ENCODE assay signal across 28 cellular contexts in the genomic region with DNA sequence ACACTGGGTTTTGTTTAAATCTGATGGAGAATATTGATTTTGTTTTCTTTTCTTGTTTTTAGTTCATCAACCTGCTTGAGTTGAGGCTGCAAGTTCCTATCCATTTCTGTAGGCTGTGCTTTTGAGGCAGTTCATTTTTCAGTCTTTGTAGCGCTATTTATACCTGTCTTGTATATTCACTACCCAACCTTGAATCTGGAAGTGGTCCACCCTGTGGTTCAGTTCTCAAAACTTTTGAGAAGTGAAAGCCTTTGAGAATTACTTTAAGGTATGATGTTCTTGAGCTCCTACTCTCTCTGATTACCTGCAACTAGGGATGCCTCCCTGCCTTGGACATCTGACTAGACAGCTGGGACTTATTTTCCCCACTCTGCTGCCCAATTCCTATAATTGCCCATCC. TPM values are rescaled to one million over a fixed set of nuclear protein-coding genes. Genes with fewer than 3 reads are reported as not detected.
A peak's percentile ranks its signal among the peaks of the same experiment; 100 is the strongest.
DNase-seq lines count a peak whose midpoint lies in the region; ATAC-seq and TF ChIP-seq lines count a peak whose summit lies in the region.
"Had no signal": no experiment of that assay in that cellular context is flagged by ENCODE, and none has a peak within 500 bp of the region (broad histone marks: within the 10 kb centered on the region; RNA-seq: fewer than 3 reads in every experiment).

No MANE protein-coding gene starts in this region.

- H3K4me3 ChIP-seq in GM12864 (ENCODE audit: low read depth, low read length) = no peak overlapping the region
- no peak overlapping the region for H3K4me3 ChIP-seq in gastroesophageal sphincter
- H3K4me3 ChIP-seq in mammary epithelial cell (replicated peaks in 1 of 3; ENCODE audit: insufficient read depth in 1 of 3, low read depth in 2 of 3, low read length in 3 of 3) = no peak overlapping the region
- H3K4me3 ChIP-seq: MG63, sigmoid colon, SJSA1, suprapubic skin, upper lobe of right lung had no signal

- DNase-seq in GM12864 (ENCODE audit: low read depth) (peak; percentile 29), mammary epithelial cell (no peak), NK-92 (lab: John Stamatoyannopoulos, UW; ENCODE audit: unreplicated experiment) (no peak), SKM-1 treated with dmso at 0.1 percent for 144 hours (lab: John Stamatoyannopoulos, UW; ENCODE audit: unreplicated experiment) (no peak)
- DNase-seq: activated CD4-positive, alpha-beta T cell treated with anti-CD3 and anti-CD28 coated beads, Interleukin-2, amount 50 U/mL, for 4 hours; activated naive CD4-positive, alpha-beta T cell treated with anti-CD3 and anti-CD28 coated beads, Interleukin-2, amount 10 ng/mL, durations not matched to agents 7 days and 5 days; brain microvascular endothelial cell; DMS 273 treated with DMSO at 0.1 percent for 48 hours; HCEC 1CT; KG1; kidney; MG63; naive thymus-derived CD4-positive, alpha-beta T cell; NCI-H2029; NCI-H345; sigmoid colon; stimulated activated CD4-positive, alpha-beta T cell treated with anti-CD3 and anti-CD28 coated beads, Interleukin-4, amount 100 ng/mL, for 4 hours; upper lobe of right lung had no signal

- ATAC-seq in GM19324 (IDR thresholded peaks at IDR 0.05; ENCODE audit: low FRiP score, unreplicated experiment) (peak; percentile 44), HG02678 (IDR thresholded peaks at IDR 0.05; ENCODE audit: unreplicated experiment) (peak; percentile 63), HG03520 (IDR thresholded peaks at IDR 0.05; ENCODE audit: unreplicated experiment) (peak; percentile 63), gastroesophageal sphincter (no peak)
- ATAC-seq: naive thymus-derived CD4-positive, alpha-beta T cell; stimulated activated memory B cell treated with anti-CD40 and anti-IgM and Interleukin-4, amounts not matched to agents 10 μg/mL and 1 μg/mL and 100 μg/mL, for 72 hours; upper lobe of right lung had no signal

- in situ Hi-C loops in mammary epithelial cell (cut with MboI; ENCODE audit: low sequenced_read_pairs in 2 of 2) = no loop called here

- H3K4me1 ChIP-seq in gastroesophageal sphincter (peaks cover 13 to 21% (median 15%) of the 10 kb centered on the region in 3 donors), mammary epithelial cell (ENCODE audit: insufficient read depth, low read length) (no peaks in the 10 kb centered on the region)
- H3K4me1 ChIP-seq: SJSA1, upper lobe of right lung had no signal

- TF ChIP-seq CTCF in GM12864 (IDR thresholded peaks at IDR 0.05; ENCODE audit: low read depth, low read length, missing control alignments) (no peak), gastroesophageal sphincter (IDR thresholded peaks at IDR 0.05) (no peak), mammary epithelial cell (conservative IDR thresholded peaks at IDR 0.05 in 1 of 2, IDR thresholded peaks at IDR 0.05 in 1 of 2; ENCODE audit: extremely low read depth in 1 of 2, insufficient read depth in 1 of 2, low read depth in 1 of 2, low read length in 2 of 2) (no peak)

- CTCF ChIA-PET in mammary epithelial cell (lab: Charles Lee; ENCODE audit: low non-redundant PET) = no interaction called here

- no peak overlapping the region for H3K9ac ChIP-seq in mammary epithelial cell (ENCODE audit: insufficient read depth, low read length)

- H2AFZ ChIP-seq in mammary epithelial cell (ENCODE audit: low read depth, low read length) = no peak overlapping the region

- H3K27ac ChIP-seq in gastroesophageal sphincter (no peak overlapping the region), mammary epithelial cell (ENCODE audit: insufficient read depth, low read depth, low read length) (no peak overlapping the region)
- H3K27ac ChIP-seq: 22Rv1, brain microvascular endothelial cell, sigmoid colon, SJSA1, suprapubic skin, upper lobe of right lung had no signal

- no peaks in the 10 kb centered on the region for H3K9me3 ChIP-seq in gastroesophageal sphincter
- H3K9me3 ChIP-seq in mammary epithelial cell (replicated peaks; ENCODE audit: insufficient read depth, low read length) = no peaks in the 10 kb centered on the region
- H3K9me3 ChIP-seq: MG63, sigmoid colon, SJSA1, suprapubic skin, upper lobe of right lung had no signal

- intact Hi-C loops in mammary epithelial cell (cut with micrococcal nuclease) = no loop called here

- WGBS in gastroesophageal sphincter (ENCODE audit: low coverage in 1 of 2), 2 donors = 88 to 89% methylated on average over 1 of the region's 1 CpG
- WGBS in mammary epithelial cell (ENCODE audit: low coverage, missing lambda C conversion rate) = 94% methylated on average over 1 of the region's 1 CpG

- no peak overlapping the region for H3K4me2 ChIP-seq in mammary epithelial cell (ENCODE audit: insufficient read depth, low read depth, low read length)

- H4K20me1 ChIP-seq in mammary epithelial cell (ENCODE audit: insufficient read depth, low read length) = no peaks in the 10 kb centered on the region

- dilution Hi-C loops in mammary epithelial cell (cut with HindIII; ENCODE audit: low sequenced_read_pairs) = no loop called here

- BruUV-seq in mammary epithelial cell (replicated peaks; lab: Mats Ljungman, UMichigan) = no TSS peak

- H3K79me2 ChIP-seq in mammary epithelial cell (ENCODE audit: insufficient read depth, low read length) = no peaks in the 10 kb centered on the region

- H3K36me3 ChIP-seq in gastroesophageal sphincter (no peaks in the 10 kb centered on the region), mammary epithelial cell (ENCODE audit: insufficient read depth, low read length) (no peaks in the 10 kb centered on the region)
- H3K36me3 ChIP-seq: brain microvascular endothelial cell, MG63, sigmoid colon, SJSA1, suprapubic skin, upper lobe of right lung had no signal

- H3K27me3 ChIP-seq in gastroesophageal sphincter = no peaks in the 10 kb centered on the region
- H3K27me3 ChIP-seq in mammary epithelial cell (ENCODE audit: insufficient read depth, low read length) = no peaks in the 10 kb centered on the region
- H3K27me3 ChIP-seq: brain microvascular endothelial cell, MG63, sigmoid colon, SJSA1, suprapubic skin, upper lobe of right lung had no signal

- TF ChIP-seq POLR2A in gastroesophageal sphincter (IDR thresholded peaks at IDR 0.05) = no peak

- no peak for TF ChIP-seq EP300 in gastroesophageal sphincter (IDR thresholded peaks at IDR 0.05)

RNA-seq across cellular contexts. Expression of a gene that starts 53.5 kb away (rescaled TPM):
- 10 to 100 TPM; 13.0 to 24.8 (median 20.0) TPM for total RNA-seq in gastroesophageal sphincter
- total RNA-seq in mammary epithelial cell = under 1 TPM; 0.33 to 0.71 TPM
- polyA plus RNA-seq in mammary epithelial cell = 0.25 TPM
- polyA minus RNA-seq in mammary epithelial cell = not detected
- total RNA-seq: naive thymus-derived CD4-positive, alpha-beta T cell; T-helper 1 cell treated with Interleukin-12 subunit alpha and Interleukin-12 subunit beta and Interleukin-4 antibody, amounts not matched to agents 30 ng/mL and 1 ng/mL, for 36 hours had no signal
- polyA plus RNA-seq: CD14-positive monocyte; naive thymus-derived CD4-positive, alpha-beta T cell had no signal

Comparison
In these comparisons a context has a peak if more than half of its experiments do, and no peak if none do; other contexts are left out.
1. RNA of a gene that starts 53.5 kb away (total RNA-seq): 13.0 to 24.8 TPM in gastroesophageal sphincter; 0.33 to 0.71 TPM in mammary epithelial cell; every median in the first group is over 4 times any median in the second.